8 cellular contexts compared by ENCODE assay signal in genomic region chr14:21300892-21301291, GRCh38. TPM values are rescaled to one million over a fixed set of nuclear protein-coding genes. Genes with fewer than 3 reads are reported as not detected.
DNase-seq lines count a peak whose midpoint lies in the region; ATAC-seq lines count a peak whose summit lies in the region.

No MANE protein-coding gene starts in this region.

- H3K9me3 ChIP-seq in iPS-20b (ENCODE audit: insufficient read depth, low read depth, low read length) = no peaks in the 10 kb centered on the region

- peaks cover 35% of the 10 kb centered on the region for H3K27me3 Mint-ChIP-seq in activated naive CD8-positive, alpha-beta T cell treated with anti-CD3 and anti-CD28 coated beads for 36 hours

- intact Hi-C loops in sciatic nerve (cut with DNase I) = no loop called here

- H3K4me3 Mint-ChIP-seq in activated naive CD8-positive, alpha-beta T cell treated with anti-CD3 and anti-CD28 coated beads for 36 hours = peak overlapping the region; percentile 10

- no peaks in the 10 kb centered on the region for H3K9me3 Mint-ChIP-seq in activated naive CD8-positive, alpha-beta T cell treated with anti-CD3 and anti-CD28 coated beads for 36 hours

- H3K4me3 ChIP-seq in iPS-20b (ENCODE audit: low read length) = peak overlapping the region; percentile 67

- DNase-seq in ELF-1 (ENCODE audit: low read depth, low spot score) (peak; percentile 49), NCI-H2171 treated with DMSO at 0.1 percent for 48 hours (lab: John Stamatoyannopoulos, UW) (peak; percentile 61), middle frontal gyrus (ENCODE audit: extremely low spot score, low spot score) (no peak), sciatic nerve (ENCODE audit: low spot score) (no peak)
- peak; percentile 36 for DNase-seq in activated naive CD8-positive, alpha-beta T cell treated with anti-CD3 and anti-CD28 coated beads for 36 hours
- DNase-seq in stimulated activated CD4-positive, alpha-beta T cell treated with anti-CD3 and anti-CD28 coated beads, Interleukin-4, amount 100 ng/mL, for 24 hours = peak; percentile 24

- no peak overlapping the region for H3K27ac Mint-ChIP-seq in activated naive CD8-positive, alpha-beta T cell treated with anti-CD3 and anti-CD28 coated beads for 36 hours

- no peaks in the 10 kb centered on the region for H3K36me3 ChIP-seq in iPS-20b (ENCODE audit: insufficient read depth, low read depth, low read length)

- H3K4me1 ChIP-seq in iPS-20b (ENCODE audit: insufficient read depth, low read length) = no peaks in the 10 kb centered on the region; the same call in 1 of the 2 replicates

- H3K9ac ChIP-seq in iPS-20b (ENCODE audit: low read depth, low read length) = peak overlapping the region; percentile 78

- peaks cover 2% of the 10 kb centered on the region for H3K4me1 Mint-ChIP-seq in activated naive CD8-positive, alpha-beta T cell treated with anti-CD3 and anti-CD28 coated beads for 36 hours

- no peak overlapping the region for H3K27ac ChIP-seq in iPS-20b (ENCODE audit: low read length)

- ATAC-seq in GM21360 (IDR thresholded peaks at IDR 0.05; ENCODE audit: unreplicated experiment) (no peak), sciatic nerve (no peak)

- H3K27me3 ChIP-seq in iPS-20b (ENCODE audit: insufficient read depth, low read length) = peaks cover 11% of the 10 kb centered on the region

- H3K36me3 Mint-ChIP-seq in activated naive CD8-positive, alpha-beta T cell treated with anti-CD3 and anti-CD28 coated beads for 36 hours = no peaks in the 10 kb centered on the region

RNA-seq across cellular contexts. Expression of gene RPGRIP1, which starts 21.0 kb away (rescaled TPM):
- total RNA-seq in activated naive CD8-positive, alpha-beta T cell treated with anti-CD3 and anti-CD28 coated beads for 36 hours = under 1 TPM; 0.08 to 0.22 TPM
- total RNA-seq in sciatic nerve = 0.45 TPM

RNA-seq across cellular contexts. Expression of gene HNRNPC, which starts 31.6 kb away (rescaled TPM):
- total RNA-seq in activated naive CD8-positive, alpha-beta T cell treated with anti-CD3 and anti-CD28 coated beads for 36 hours = 1,000 to 10,000 TPM; 1,256 to 1,302 TPM
- total RNA-seq in sciatic nerve = 395 TPM

Comparison
In these comparisons a context has a peak if more than half of its experiments do, and no peak if none do; other contexts are left out.
1. DNase-seq: peak in ELF-1 (single experiment), NCI-H2171 treated with DMSO at 0.1 percent for 48 hours (single experiment), activated naive CD8-positive, alpha-beta T cell treated with anti-CD3 and anti-CD28 coated beads for 36 hours (single experiment) and stimulated activated CD4-positive, alpha-beta T cell treated with anti-CD3 and anti-CD28 coated beads, Interleukin-4, amount 100 ng/mL, for 24 hours (single experiment); none in middle frontal gyrus (single experiment) and sciatic nerve (single experiment).